11 cellular contexts compared by ENCODE assay signal in genomic region chr1:3431266-3431665, GRCh38. TPM values are rescaled to one million over a fixed set of nuclear protein-coding genes. Genes with fewer than 3 reads are reported as not detected.
DNase-seq lines count a peak whose midpoint lies in the region; ATAC-seq and TF ChIP-seq lines count a peak whose summit lies in the region.
"Had no signal": no experiment of that assay in that cellular context is flagged by ENCODE, and none has a peak within 500 bp of the region (broad histone marks: within the 10 kb centered on the region; RNA-seq: fewer than 3 reads in every experiment).

No MANE protein-coding gene starts in this region.

- peaks cover 6% of the 10 kb centered on the region; the same call in 1 of the 2 replicates for H3K36me3 ChIP-seq in Panc1 (ENCODE audit: control insufficient read depth, insufficient read depth, low read length)

- BruUV-seq in Panc1 (replicated peaks; lab: Mats Ljungman, UMichigan), result no TSS peak

- H3K27me3 ChIP-seq in Panc1 (ENCODE audit: control insufficient read depth, insufficient read depth, low read length), result no peaks in the 10 kb centered on the region

- no peak overlapping the region for H3K4me3 Mint-ChIP-seq in glutamatergic neuron (ENCODE audit: unreplicated experiment)
- H3K4me3 Mint-ChIP-seq: activated naive CD8-positive, alpha-beta T cell treated with anti-CD3 and anti-CD28 coated beads for 36 hours; effector memory CD8-positive, alpha-beta T cell had no signal

- in situ Hi-C loops in Panc1 (cut with HindIII; ENCODE audit: low pct_unique_long_range_greater_than_20kb, low sequenced_read_pairs), result no loop called here

- peaks cover 3% of the 10 kb centered on the region for H3K27me3 Mint-ChIP-seq in glutamatergic neuron (ENCODE audit: unreplicated experiment)
- H3K27me3 Mint-ChIP-seq: activated naive CD8-positive, alpha-beta T cell treated with anti-CD3 and anti-CD28 coated beads for 36 hours had no signal

- CTCF ChIA-PET in Panc1 (lab: Charles Lee), result no interaction called here

- intact Hi-C loops in Panc1 (cut with micrococcal nuclease; ENCODE audit: unreplicated experiment), result no loop called here

- H3K4me3 ChIP-seq in GM12864 (ENCODE audit: low read depth, low read length) (no peak overlapping the region), Panc1 (ENCODE audit: low read depth in 2 of 2, low read length in 2 of 2) (no peak overlapping the region)

- H3K4me1 Mint-ChIP-seq in glutamatergic neuron (ENCODE audit: low read depth, unreplicated experiment), result peaks cover 5% of the 10 kb centered on the region
- H3K4me1 Mint-ChIP-seq: activated naive CD8-positive, alpha-beta T cell treated with anti-CD3 and anti-CD28 coated beads for 36 hours had no signal

- DNase-seq in GM12864 (ENCODE audit: low read depth), result no peak
- DNase-seq in Panc1 (ENCODE audit: low read depth, low spot score), result no peak
- DNase-seq in glutamatergic neuron, result peak; percentile 53
- no peak for DNase-seq in GM03348 (ENCODE audit: low spot score)
- DNase-seq in activated CD8-positive, alpha-beta memory T cell treated with anti-CD3 and anti-CD28 coated beads for 24 hours, result no peak
- no peak for DNase-seq in activated CD4-positive, alpha-beta T cell treated with anti-CD3 and anti-CD28 coated beads, Interleukin-2, amount 50 U/mL, for 48 hours
- no peak for DNase-seq in HCEC 1CT
- DNase-seq: activated naive CD8-positive, alpha-beta T cell treated with anti-CD3 and anti-CD28 coated beads for 36 hours; C1 segment of cervical spinal cord; effector memory CD8-positive, alpha-beta T cell had no signal

- POLR2A ChIA-PET in Panc1 (lab: Charles Lee), result no interaction called here

- ATAC-seq in Panc1, result peak; percentile 84
- ATAC-seq: effector memory CD8-positive, alpha-beta T cell had no signal

- no peaks in the 10 kb centered on the region for H3K4me1 ChIP-seq in Panc1 (ENCODE audit: control insufficient read depth, insufficient read depth, low read length)

- TF ChIP-seq CTCF in 22Rv1 (IDR thresholded peaks at IDR 0.05) (peak; percentile 32), GM12864 (IDR thresholded peaks at IDR 0.05; ENCODE audit: low read depth, low read length, missing control alignments) (peak; percentile 29), Panc1 (IDR thresholded peaks at IDR 0.05) (peak; percentile 76; the same call in 1 of the 2 replicates), glutamatergic neuron (IDR thresholded peaks at IDR 0.05; ENCODE audit: partially characterized antibody, unreplicated experiment) (peak; percentile 68)

- H3K9me3 Mint-ChIP-seq in glutamatergic neuron (ENCODE audit: unreplicated experiment), result peaks cover 1% of the 10 kb centered on the region
- H3K9me3 Mint-ChIP-seq: activated naive CD8-positive, alpha-beta T cell treated with anti-CD3 and anti-CD28 coated beads for 36 hours; effector memory CD8-positive, alpha-beta T cell had no signal

- H3K36me3 Mint-ChIP-seq in glutamatergic neuron (ENCODE audit: unreplicated experiment), result no peaks in the 10 kb centered on the region
- H3K36me3 Mint-ChIP-seq: activated naive CD8-positive, alpha-beta T cell treated with anti-CD3 and anti-CD28 coated beads for 36 hours had no signal

- no peak overlapping the region for H3K27ac Mint-ChIP-seq in glutamatergic neuron (ENCODE audit: unreplicated experiment)
- H3K27ac Mint-ChIP-seq: activated naive CD8-positive, alpha-beta T cell treated with anti-CD3 and anti-CD28 coated beads for 36 hours; effector memory CD8-positive, alpha-beta T cell had no signal

- H3K27ac ChIP-seq in 22Rv1 (no peak overlapping the region), Panc1 (ENCODE audit: low read length) (no peak overlapping the region)

- no peaks in the 10 kb centered on the region for H3K9me3 ChIP-seq in Panc1 (ENCODE audit: control insufficient read depth, insufficient read depth, low read depth, low read length)

RNA-seq across cellular contexts. Expression of gene ARHGEF16, which starts 23.2 kb away (rescaled TPM):
- total RNA-seq in Panc1 (2021; ENCODE audit: unreplicated experiment) (10.1 TPM), glutamatergic neuron (ENCODE audit: unreplicated experiment) (0.34 TPM)
- 7.8 TPM for polyA plus RNA-seq in Panc1 (2012; ENCODE audit: insufficient read length)
